Comparison of ENCODE assay signal across 8 cellular contexts in genomic region chr21:17554619-17555472, GRCh38. TPM values are rescaled to one million over a fixed set of nuclear protein-coding genes. Genes with fewer than 3 reads are reported as not detected.
DNase-seq lines count a peak whose midpoint lies in the region; ATAC-seq, FAIRE-seq and TF ChIP-seq lines count a peak whose summit lies in the region.

No MANE protein-coding gene starts in this region.

- ATAC-seq in GM19023 (IDR thresholded peaks at IDR 0.05; ENCODE audit: unreplicated experiment), result no peak

- DNase-seq in EL, result peak; percentile 12
- peak; percentile 71 for DNase-seq in NCI-H187 treated with DMSO at 0.1 percent for 48 hours (lab: John Stamatoyannopoulos, UW)
- peak; percentile 67 for DNase-seq in dermis blood vessel endothelial cell
- DNase-seq in nephron progenitor cell, result no peak
- no peak for DNase-seq in NAMALWA (ENCODE audit: low spot score)
- no peak for DNase-seq in ureter (ENCODE audit: low spot score)
- no peak for DNase-seq in GM19239 (ENCODE audit: insufficient read length, low spot score)

- no peak for FAIRE-seq in GM19239 (lab: Jason Lieb, UNC)

- H3K27me3 Mint-ChIP-seq in nephron progenitor cell (ENCODE audit: low read depth, poor library complexity), result no peaks in the 10 kb centered on the region

- no peak overlapping the region for H3K27ac Mint-ChIP-seq in nephron progenitor cell

- H3K9me3 Mint-ChIP-seq in nephron progenitor cell, result no peaks in the 10 kb centered on the region

- H3K4me3 Mint-ChIP-seq in nephron progenitor cell, result no peak overlapping the region

- peaks cover 38% of the 10 kb centered on the region for H3K36me3 Mint-ChIP-seq in nephron progenitor cell (ENCODE audit: low read depth)

- H3K4me1 Mint-ChIP-seq in nephron progenitor cell, result peaks cover 10% of the 10 kb centered on the region

- TF ChIP-seq CTCF in nephron progenitor cell (IDR thresholded peaks at IDR 0.05), result peak; percentile 38

RNA-seq across cellular contexts. Expression of gene CXADR, which starts 42.0 kb away (rescaled TPM):
- 66.5 and 87.5 TPM in 2 replicates for total RNA-seq in dermis blood vessel endothelial cell
- 80.8 TPM for total RNA-seq in ureter

RNA-seq across cellular contexts. Expression of gene BTG3, which starts 57.9 kb away (rescaled TPM):
- total RNA-seq in dermis blood vessel endothelial cell, result 16.5 and 19.7 TPM in 2 replicates
- total RNA-seq in ureter, result 29.7 TPM

Comparison
In these comparisons a context has a peak if more than half of its experiments do, and no peak if none do; other contexts are left out.
1. DNase-seq: peak in EL (single experiment), NCI-H187 treated with DMSO at 0.1 percent for 48 hours (single experiment) and dermis blood vessel endothelial cell (single experiment); none in nephron progenitor cell (single experiment), NAMALWA (single experiment), ureter (single experiment) and GM19239 (single experiment).